ENCODE assay signal across 21 cellular contexts in the genomic region with DNA sequence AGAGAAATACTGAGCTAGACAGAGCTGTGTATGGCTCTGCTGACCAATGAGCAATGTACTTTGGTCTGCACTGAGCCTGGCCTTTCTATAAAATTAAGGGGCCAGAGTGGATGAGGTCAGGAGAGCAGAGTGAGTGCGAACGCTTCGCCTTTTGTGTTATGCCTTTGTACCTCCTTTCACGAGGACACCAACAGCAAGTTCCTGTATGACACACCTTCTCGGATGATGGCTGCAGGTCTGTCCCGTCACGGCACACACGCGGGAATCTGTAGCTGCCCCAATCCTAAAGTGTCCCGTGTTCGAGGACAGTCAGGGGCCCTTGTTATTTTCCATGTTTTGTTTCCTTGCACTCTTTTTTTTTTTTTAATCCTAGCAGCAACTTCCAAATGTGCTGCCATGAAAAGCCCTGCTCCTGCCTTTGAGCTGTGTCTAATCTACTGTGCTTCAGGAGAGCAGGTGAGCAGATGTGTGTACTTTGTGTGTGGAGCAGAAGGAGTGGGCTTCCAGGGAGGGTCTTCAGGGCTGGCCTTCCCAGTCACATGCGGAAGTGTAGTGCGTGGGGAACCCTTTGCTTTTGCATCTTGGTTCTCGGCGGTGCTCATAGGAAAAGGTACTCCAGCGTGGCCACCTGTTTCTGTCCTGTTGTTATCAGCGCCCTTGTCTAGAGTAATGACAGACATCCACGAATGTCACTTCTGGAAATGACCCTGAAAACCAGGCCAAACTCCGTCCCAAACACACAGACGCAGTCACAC.
A peak's percentile ranks its signal among the peaks of the same experiment; 100 is the strongest.
DNase-seq lines count a peak whose midpoint lies in the region; ATAC-seq, FAIRE-seq and TF ChIP-seq lines count a peak whose summit lies in the region.
"Had no signal": no experiment of that assay in that cellular context is flagged by ENCODE, and none has a peak within 500 bp of the region (broad histone marks: within the 10 kb centered on the region; RNA-seq: fewer than 3 reads in every experiment).

No MANE protein-coding gene starts in this region.

- no peak overlapping the region for H2AFZ ChIP-seq in neural progenitor cell (replicated peaks)

- FAIRE-seq in bronchial epithelial cell (lab: Jason Lieb, UNC) (peak; percentile 13), GM19239 (lab: Jason Lieb, UNC) (no peak)
- FAIRE-seq: A549, G401.6, GM18507 had no signal

- TF ChIP-seq CTCF in bronchial epithelial cell (IDR thresholded peaks at IDR 0.05; ENCODE audit: insufficient read depth, low read length, severe bottlenecking), result no peak
- TF ChIP-seq CTCF in neural progenitor cell (IDR thresholded peaks at IDR 0.05), result no peak
- TF ChIP-seq CTCF in tibial artery (IDR thresholded peaks at IDR 0.05), result no peak

- H3K36me3 ChIP-seq in bronchial epithelial cell (ENCODE audit: control insufficient read depth, insufficient read depth, low read length) (no peaks in the 10 kb centered on the region), neural progenitor cell (no peaks in the 10 kb centered on the region), tibial artery (no peaks in the 10 kb centered on the region)
- H3K36me3 ChIP-seq: BLaER1 treated with 17β-estradiol and CSF1 and Interleukin-3, amounts not matched to agents 10 nM and 100 nM; MG63 had no signal

- H3K4me3 Mint-ChIP-seq in activated naive CD8-positive, alpha-beta T cell treated with anti-CD3 and anti-CD28 coated beads, Interleukin-2, amount 10 ng/mL, durations not matched to agents 7 days and 5 days, result no peak overlapping the region
- H3K4me3 Mint-ChIP-seq in activated naive CD8-positive, alpha-beta T cell treated with anti-CD3 and anti-CD28 coated beads for 36 hours, result no peak overlapping the region
- H3K4me3 Mint-ChIP-seq in neural progenitor cell, result no peak overlapping the region

- H3K9me3 ChIP-seq in neural progenitor cell (ENCODE audit: low read depth) (no peaks in the 10 kb centered on the region), tibial artery (no peaks in the 10 kb centered on the region)
- H3K9me3 ChIP-seq: A549, MG63 had no signal

- H3K27ac Mint-ChIP-seq in activated naive CD8-positive, alpha-beta T cell treated with anti-CD3 and anti-CD28 coated beads, Interleukin-2, amount 10 ng/mL, durations not matched to agents 7 days and 5 days, result no peak overlapping the region
- H3K27ac Mint-ChIP-seq in activated naive CD8-positive, alpha-beta T cell treated with anti-CD3 and anti-CD28 coated beads for 36 hours, result no peak overlapping the region
- H3K27ac Mint-ChIP-seq in neural progenitor cell, result peak overlapping the region; percentile 60

- H3K9ac ChIP-seq in neural progenitor cell, result no peak overlapping the region
- H3K9ac ChIP-seq: BLaER1 treated with 17β-estradiol and CSF1 and Interleukin-3, amounts not matched to agents 10 nM and 100 nM had no signal

- H3K27me3 Mint-ChIP-seq in activated naive CD8-positive, alpha-beta T cell treated with anti-CD3 and anti-CD28 coated beads, Interleukin-2, amount 10 ng/mL, durations not matched to agents 7 days and 5 days, result no peaks in the 10 kb centered on the region
- H3K27me3 Mint-ChIP-seq in activated naive CD8-positive, alpha-beta T cell treated with anti-CD3 and anti-CD28 coated beads for 36 hours, result no peaks in the 10 kb centered on the region
- H3K27me3 Mint-ChIP-seq in neural progenitor cell (ENCODE audit: insufficient read depth, low read depth), result peaks cover 13% of the 10 kb centered on the region

- DNase-seq in activated naive CD8-positive, alpha-beta T cell treated with anti-CD3 and anti-CD28 coated beads, Interleukin-2, amount 10 ng/mL, durations not matched to agents 7 days and 5 days, result peak; percentile 6
- no peak for DNase-seq in activated naive CD8-positive, alpha-beta T cell treated with anti-CD3 and anti-CD28 coated beads for 36 hours
- DNase-seq in bronchial epithelial cell (ENCODE audit: low read depth) (no peak), neural progenitor cell (ENCODE audit: low spot score) (no peak), tibial artery (peak; percentile 12 to 46), GM19239 (ENCODE audit: insufficient read length, low spot score) (no peak), MV-4-11 (lab: John Stamatoyannopoulos, UW) (no peak)
- DNase-seq: DND-41, GOT3, IMR-90, Karpas-422, MG63, NCI-H1092 treated with DMSO at 0.1 percent for 48 hours, NCI-H1694, NCI-H2227 treated with DMSO at 0.1 percent for 48 hours, NCI-H524 had no signal

- H3K36me3 Mint-ChIP-seq in activated naive CD8-positive, alpha-beta T cell treated with anti-CD3 and anti-CD28 coated beads, Interleukin-2, amount 10 ng/mL, durations not matched to agents 7 days and 5 days, result no peaks in the 10 kb centered on the region
- no peaks in the 10 kb centered on the region for H3K36me3 Mint-ChIP-seq in activated naive CD8-positive, alpha-beta T cell treated with anti-CD3 and anti-CD28 coated beads for 36 hours
- no peaks in the 10 kb centered on the region for H3K36me3 Mint-ChIP-seq in neural progenitor cell

- intact Hi-C loops in tibial artery (cut with DNase I; ENCODE audit: low total_unique reads), result no loop called here

- H4K20me1 ChIP-seq in neural progenitor cell (ENCODE audit: low read depth), result no peaks in the 10 kb centered on the region
- H4K20me1 ChIP-seq: BLaER1 treated with 17β-estradiol and CSF1 and Interleukin-3, amounts not matched to agents 10 nM and 100 nM had no signal

- H3K27me3 ChIP-seq in bronchial epithelial cell (ENCODE audit: control insufficient read depth, insufficient read depth, low read length) (no peaks in the 10 kb centered on the region), neural progenitor cell (no peaks in the 10 kb centered on the region), tibial artery (no peaks in the 10 kb centered on the region)
- H3K27me3 ChIP-seq: MG63 had no signal

- no peaks in the 10 kb centered on the region for H3F3A ChIP-seq in neural progenitor cell (ENCODE audit: low read depth)

- no peaks in the 10 kb centered on the region for H3K79me2 ChIP-seq in neural progenitor cell (ENCODE audit: low read depth)

- H3K4me2 ChIP-seq in neural progenitor cell, result no peak overlapping the region
- H3K4me2 ChIP-seq: A549; BLaER1 treated with 17β-estradiol and CSF1 and Interleukin-3, amounts not matched to agents 10 nM and 100 nM had no signal

- H3K4me3 ChIP-seq in bronchial epithelial cell (ENCODE audit: low read depth, low read length) (no peak overlapping the region), neural progenitor cell (no peak overlapping the region), tibial artery (no peak overlapping the region)
- H3K4me3 ChIP-seq: A549; BLaER1 treated with 17β-estradiol and CSF1 and Interleukin-3, amounts not matched to agents 10 nM and 100 nM; MG63 had no signal

- H3K9me3 Mint-ChIP-seq in activated naive CD8-positive, alpha-beta T cell treated with anti-CD3 and anti-CD28 coated beads, Interleukin-2, amount 10 ng/mL, durations not matched to agents 7 days and 5 days, result no peaks in the 10 kb centered on the region
- H3K9me3 Mint-ChIP-seq in activated naive CD8-positive, alpha-beta T cell treated with anti-CD3 and anti-CD28 coated beads for 36 hours, result no peaks in the 10 kb centered on the region
- peaks cover 3% of the 10 kb centered on the region for H3K9me3 Mint-ChIP-seq in neural progenitor cell

- ATAC-seq in activated naive CD8-positive, alpha-beta T cell treated with anti-CD3 and anti-CD28 coated beads, Interleukin-2, amount 10 ng/mL, durations not matched to agents 7 days and 5 days (ENCODE audit: low read depth), result no peak
- no peak for ATAC-seq in HG03095 (IDR thresholded peaks at IDR 0.05; ENCODE audit: unreplicated experiment)
- ATAC-seq: A549 had no signal

- H3K4me1 ChIP-seq in neural progenitor cell (no peaks in the 10 kb centered on the region), tibial artery (peaks cover 9 to 49% (median 24%) of the 10 kb centered on the region in 4 donors)

- no peaks in the 10 kb centered on the region for H3K4me1 Mint-ChIP-seq in activated naive CD8-positive, alpha-beta T cell treated with anti-CD3 and anti-CD28 coated beads, Interleukin-2, amount 10 ng/mL, durations not matched to agents 7 days and 5 days
- no peaks in the 10 kb centered on the region for H3K4me1 Mint-ChIP-seq in activated naive CD8-positive, alpha-beta T cell treated with anti-CD3 and anti-CD28 coated beads for 36 hours
- peaks cover 10% of the 10 kb centered on the region for H3K4me1 Mint-ChIP-seq in neural progenitor cell

- POLR2A ChIA-PET in activated naive CD8-positive, alpha-beta T cell treated with anti-CD3 and anti-CD28 coated beads, Interleukin-2, amount 10 ng/mL, durations not matched to agents 7 days and 5 days (lab: Charles Lee), result no interaction called here

- H3K27ac ChIP-seq in neural progenitor cell (no peak overlapping the region), tibial artery (peak overlapping the region; percentile 58 to 59)
- H3K27ac ChIP-seq: A549; BLaER1 treated with 17β-estradiol and CSF1 and Interleukin-3, amounts not matched to agents 10 nM and 100 nM had no signal

Comparison
In these comparisons a context has a peak if more than half of its experiments do, and no peak if none do; other contexts are left out.
1. DNase-seq: peak in activated naive CD8-positive, alpha-beta T cell treated with anti-CD3 and anti-CD28 coated beads, Interleukin-2, amount 10 ng/mL, durations not matched to agents 7 days and 5 days (single experiment) and tibial artery (2 of 2); none in activated naive CD8-positive, alpha-beta T cell treated with anti-CD3 and anti-CD28 coated beads for 36 hours (single experiment), bronchial epithelial cell (single experiment), neural progenitor cell (single experiment), GM19239 (single experiment) and MV-4-11 (single experiment).